1 cellular context compared by ENCODE assay signal in the genomic region with DNA sequence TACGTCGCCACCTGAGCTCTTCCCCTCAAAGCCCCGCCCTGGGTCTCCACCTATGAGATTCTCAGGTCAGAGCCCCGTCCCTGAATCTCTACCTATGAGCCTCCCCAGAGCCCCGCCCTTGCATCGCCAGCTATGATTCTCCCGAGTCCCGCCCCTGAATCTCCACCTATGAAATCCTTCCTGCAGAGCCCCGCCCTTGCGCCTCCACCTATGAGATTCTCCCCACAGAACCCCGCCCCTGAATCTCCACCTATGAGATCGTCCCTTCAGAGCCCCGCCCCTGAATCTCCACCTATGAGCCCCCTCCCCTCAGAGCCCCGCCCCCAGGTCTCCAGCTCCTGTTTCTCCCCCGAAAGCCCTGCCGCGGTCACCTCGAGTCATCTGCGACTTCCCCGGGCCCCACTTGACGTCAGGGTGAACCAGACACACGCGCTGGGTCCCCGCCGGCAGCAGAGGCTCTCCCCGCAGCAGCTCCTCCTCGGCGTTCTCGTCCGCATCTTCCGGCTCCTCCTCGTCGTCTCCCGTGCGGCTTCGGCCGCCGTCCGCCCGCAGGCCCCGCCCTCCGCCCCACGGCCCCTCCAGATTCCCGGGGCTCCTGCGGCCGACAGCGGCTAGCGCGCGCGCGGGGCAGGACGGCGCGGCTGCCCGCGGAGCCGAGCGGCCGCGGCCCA.
TF ChIP-seq lines count a peak whose summit lies in the region.

No MANE protein-coding gene starts in this region.

TF ChIP-seq in endothelial cell of umbilical vein, 7 proteins besides CTCF, POLR2A, EP300 and RAD21 (continued from another document):
- no peak for TF ChIP-seq POLR2AphosphoS5 (IDR thresholded peaks at IDR 0.05; ENCODE audit: insufficient read depth, low read depth, low read length)
